Comparison of ENCODE assay signal across 8 cellular contexts in genomic region chr9:125241000-125241862, GRCh38. TPM values are rescaled to one million over a fixed set of nuclear protein-coding genes. Genes with fewer than 3 reads are reported as not detected.
DNase-seq lines count a peak whose midpoint lies in the region; ATAC-seq, FAIRE-seq and TF ChIP-seq lines count a peak whose summit lies in the region.

HSPA5 (minus strand) TSS chr9:125241343; CDS start chr9:125241126, 217 bp downstream.

- POLR2A ChIA-PET in BJ (lab: Charles Lee), result interaction anchor here (0.5 to 0.9 kb wide), 7 partner anchors 20 to 385 kb away, joined by 3 to 7 read pairs (median 3); partner anchors contain the start of gene GAPVD1

- DNase-seq in BJ (ENCODE audit: low read depth), result peak; percentile 99
- peak; percentile 89 for DNase-seq in GM19239 (ENCODE audit: insufficient read length, low spot score)
- peak; percentile 98 for DNase-seq in NCI-H524 treated with DMSO at 0.1 percent for 48 hours (lab: John Stamatoyannopoulos, UW)
- DNase-seq in activated CD4-positive, alpha-beta T cell treated with anti-CD3 and anti-CD28 coated beads for 4 hours, result peak; percentile 98 to 100
- peak; percentile 98 for DNase-seq in kidney glomerular epithelial cell (lab: John Stamatoyannopoulos, UW)
- DNase-seq in stimulated activated CD4-positive, alpha-beta T cell treated with anti-CD3 and anti-CD28 coated beads, Interleukin-1b, Interleukin-23, amount 100 ng/mL, for 1 hour (ENCODE audit: low read depth in 2 of 2), result peak; percentile 97 to 98

- H3K27me3 ChIP-seq in BJ (ENCODE audit: control insufficient read depth, insufficient read depth, low read length), result no peaks in the 10 kb centered on the region

- peak; percentile 90 for FAIRE-seq in GM19239 (lab: Jason Lieb, UNC)

- H3K4me3 ChIP-seq in BJ (ENCODE audit: low read depth, low read length), result peak within 1 kb of the TSS; percentile 89

- H3K27ac ChIP-seq in cingulate gyrus (ENCODE audit: low read depth, low read length), result peak within 1 kb of the TSS; percentile 97

- H3K36me3 ChIP-seq in BJ (ENCODE audit: control insufficient read depth, insufficient read depth, low read length), result peaks cover 8% of the 10 kb centered on the region

- ATAC-seq in HG03457 (IDR thresholded peaks at IDR 0.05; ENCODE audit: unreplicated experiment), result peak; percentile 83

- CTCF ChIA-PET in BJ (lab: Yijun Ruan, JAX), result no interaction called here

- TF ChIP-seq CTCF in BJ (IDR thresholded peaks at IDR 0.05; ENCODE audit: insufficient read depth, low read depth, low read length), result peak; percentile 30; the same call in 1 of the 2 replicates

RNA-seq across cellular contexts. Expression of gene HSPA5, which starts in this region (rescaled TPM):
- polyA plus RNA-seq in BJ (2011; rRNA removed), result 215 and 305 TPM in 2 replicates
- 140 and 185 TPM in 2 replicates for polyA minus RNA-seq in BJ (2011; rRNA and poly(A)+ RNA removed)

Comparison
In these comparisons a context has a peak if more than half of its experiments do, and no peak if none do; other contexts are left out.
1. Peak in every context shown above with its lines: DNase-seq, ATAC-seq, H3K4me3 ChIP-seq and H3K27ac ChIP-seq.